ENCODE assay signal across 16 cellular contexts in genomic region chr11:119266517-119267255, GRCh38. TPM values are rescaled to one million over a fixed set of nuclear protein-coding genes. Genes with fewer than 3 reads are reported as not detected.
A peak's percentile ranks its signal among the peaks of the same experiment; 100 is the strongest.
DNase-seq lines count a peak whose midpoint lies in the region; ATAC-seq, FAIRE-seq and TF ChIP-seq lines count a peak whose summit lies in the region.
"Had no signal": no experiment of that assay in that cellular context is flagged by ENCODE, and none has a peak within 500 bp of the region (broad histone marks: within the 10 kb centered on the region; RNA-seq: fewer than 3 reads in every experiment).

No MANE protein-coding gene starts in this region.

- H3K9me2 ChIP-seq in Loucy (replicated peaks; ENCODE audit: low read depth, low read length): no peaks in the 10 kb centered on the region

- H3K36me3 Mint-ChIP-seq in activated naive CD4-positive, alpha-beta T cell treated with anti-CD3 and anti-CD28 coated beads, Interleukin-2, amount 50 U/mL, for 24 hours: no peaks in the 10 kb centered on the region
- peaks cover 6% of the 10 kb centered on the region for H3K36me3 Mint-ChIP-seq in activated naive CD8-positive, alpha-beta T cell treated with anti-CD3 and anti-CD28 coated beads, Interleukin-2, amount 10 ng/mL, durations not matched to agents 7 days and 5 days

- H3F3A ChIP-seq in Loucy (ENCODE audit: low read depth): 0 out of 2 replicates have a peak, but pooled peaks cover 4% of the 10 kb centered on the region

- no peaks in the 10 kb centered on the region for H3K9me3 ChIP-seq in Loucy (ENCODE audit: insufficient read depth, low read depth, low read length)
- H3K9me3 ChIP-seq in kidney (ENCODE audit: control insufficient read depth in 1 of 2, low read length in 2 of 2): no peaks in the 10 kb centered on the region

- H3K4me3 Mint-ChIP-seq in activated naive CD4-positive, alpha-beta T cell treated with anti-CD3 and anti-CD28 coated beads, Interleukin-2, amount 50 U/mL, for 24 hours: peak overlapping the region; percentile 84
- H3K4me3 Mint-ChIP-seq in activated naive CD8-positive, alpha-beta T cell treated with anti-CD3 and anti-CD28 coated beads, Interleukin-2, amount 10 ng/mL, durations not matched to agents 7 days and 5 days: peak overlapping the region; percentile 57
- H3K4me3 Mint-ChIP-seq in stimulated activated naive CD8-positive, alpha-beta T cell treated with anti-CD3 and anti-CD28 coated beads, Interleukin-15, amount 100 ng/mL, for 72 hours: peak overlapping the region; percentile 56 to 73

- intact Hi-C loops in kidney (cut with DNase I): no loop called here

- POLR2A ChIA-PET in activated naive CD8-positive, alpha-beta T cell treated with anti-CD3 and anti-CD28 coated beads, Interleukin-2, amount 10 ng/mL, durations not matched to agents 7 days and 5 days (lab: Charles Lee): interaction anchor here (0.6 to 1.2 kb wide), 3 partner anchors 11 to 770 kb away, joined by 3 to 4 read pairs (median 4); partner anchors contain the start of gene CBL

- H3K9me3 Mint-ChIP-seq in activated naive CD4-positive, alpha-beta T cell treated with anti-CD3 and anti-CD28 coated beads, Interleukin-2, amount 50 U/mL, for 24 hours: no peaks in the 10 kb centered on the region
- no peaks in the 10 kb centered on the region for H3K9me3 Mint-ChIP-seq in activated naive CD8-positive, alpha-beta T cell treated with anti-CD3 and anti-CD28 coated beads, Interleukin-2, amount 10 ng/mL, durations not matched to agents 7 days and 5 days
- no peaks in the 10 kb centered on the region for H3K9me3 Mint-ChIP-seq in stimulated activated naive CD8-positive, alpha-beta T cell treated with anti-CD3 and anti-CD28 coated beads, Interleukin-15, amount 100 ng/mL, for 72 hours

- H3K36me3 ChIP-seq in Loucy (ENCODE audit: insufficient read depth, low read length) (no peaks in the 10 kb centered on the region), kidney (ENCODE audit: control insufficient read depth in 1 of 2, insufficient read depth in 2 of 2, low read length in 2 of 2) (no peaks in the 10 kb centered on the region)

- DNase-seq in activated naive CD4-positive, alpha-beta T cell treated with Interleukin-2 at 50 U/mL for 16 hours: no peak
- no peak for DNase-seq in activated naive CD8-positive, alpha-beta T cell treated with anti-CD3 and anti-CD28 coated beads, Interleukin-2, amount 10 ng/mL, durations not matched to agents 7 days and 5 days
- DNase-seq in stimulated activated naive CD8-positive, alpha-beta T cell treated with anti-CD3 and anti-CD28 coated beads, Interleukin-15, amount 100 ng/mL, for 72 hours: no peak
- DNase-seq in kidney: no peak
- DNase-seq: amygdala; DMS 273 treated with DMSO at 0.1 percent for 48 hours; Kasumi-1; NCI-H2029; NCI-H510A; stimulated activated CD4-positive, alpha-beta T cell treated with anti-CD3 and anti-CD28 coated beads, Interleukin-15, amount 100 ng/mL, for 24 hours had no signal

- peak overlapping the region; percentile 98 for H3K27ac Mint-ChIP-seq in activated naive CD4-positive, alpha-beta T cell treated with anti-CD3 and anti-CD28 coated beads, Interleukin-2, amount 50 U/mL, for 24 hours
- peak overlapping the region; percentile 85 for H3K27ac Mint-ChIP-seq in activated naive CD8-positive, alpha-beta T cell treated with anti-CD3 and anti-CD28 coated beads, Interleukin-2, amount 10 ng/mL, durations not matched to agents 7 days and 5 days
- peak overlapping the region; percentile 6 to 82 for H3K27ac Mint-ChIP-seq in stimulated activated naive CD8-positive, alpha-beta T cell treated with anti-CD3 and anti-CD28 coated beads, Interleukin-15, amount 100 ng/mL, for 72 hours

- H3K27me3 Mint-ChIP-seq in activated naive CD4-positive, alpha-beta T cell treated with anti-CD3 and anti-CD28 coated beads, Interleukin-2, amount 50 U/mL, for 24 hours: no peaks in the 10 kb centered on the region
- H3K27me3 Mint-ChIP-seq in activated naive CD8-positive, alpha-beta T cell treated with anti-CD3 and anti-CD28 coated beads, Interleukin-2, amount 10 ng/mL, durations not matched to agents 7 days and 5 days: no peaks in the 10 kb centered on the region
- H3K27me3 Mint-ChIP-seq in stimulated activated naive CD8-positive, alpha-beta T cell treated with anti-CD3 and anti-CD28 coated beads, Interleukin-15, amount 100 ng/mL, for 72 hours: no peaks in the 10 kb centered on the region

- H3K9ac ChIP-seq in Loucy (ENCODE audit: low read depth, low read length, poor library complexity, severe bottlenecking): no peak overlapping the region
- no peak overlapping the region for H3K9ac ChIP-seq in kidney (ENCODE audit: low read length in 2 of 2)

- H2AFZ ChIP-seq in Loucy (ENCODE audit: low read length): no peak overlapping the region

- peak overlapping the region; percentile 21 for H3K4me2 ChIP-seq in Loucy (ENCODE audit: low read depth, low read length, poor library complexity, severe bottlenecking)

- H3K4me3 ChIP-seq in Loucy (ENCODE audit: low read length, poor library complexity, severe bottlenecking): no peak overlapping the region
- no peak overlapping the region for H3K4me3 ChIP-seq in kidney (ENCODE audit: low read length in 2 of 2)

- no peaks in the 10 kb centered on the region for H3K27me3 ChIP-seq in Loucy (ENCODE audit: insufficient read depth, low read length, poor library complexity, severe bottlenecking)

- H3K4me1 Mint-ChIP-seq in activated naive CD4-positive, alpha-beta T cell treated with anti-CD3 and anti-CD28 coated beads, Interleukin-2, amount 50 U/mL, for 24 hours: peaks cover 38% of the 10 kb centered on the region
- peaks cover 34% of the 10 kb centered on the region for H3K4me1 Mint-ChIP-seq in activated naive CD8-positive, alpha-beta T cell treated with anti-CD3 and anti-CD28 coated beads, Interleukin-2, amount 10 ng/mL, durations not matched to agents 7 days and 5 days
- peaks cover 27% of the 10 kb centered on the region for H3K4me1 Mint-ChIP-seq in stimulated activated naive CD8-positive, alpha-beta T cell treated with anti-CD3 and anti-CD28 coated beads, Interleukin-15, amount 100 ng/mL, for 72 hours

- peaks cover 6% of the 10 kb centered on the region for H4K20me1 ChIP-seq in Loucy (ENCODE audit: insufficient read depth, low read length, poor library complexity, severe bottlenecking)

- peak; percentile 35 for ATAC-seq in activated naive CD8-positive, alpha-beta T cell treated with anti-CD3 and anti-CD28 coated beads, Interleukin-2, amount 10 ng/mL, durations not matched to agents 7 days and 5 days (ENCODE audit: low read depth)
- ATAC-seq in stimulated activated naive CD8-positive, alpha-beta T cell treated with anti-CD3 and anti-CD28 coated beads, Interleukin-15, amount 100 ng/mL, for 72 hours: peak; percentile 28
- ATAC-seq in HG03045 (IDR thresholded peaks at IDR 0.05; ENCODE audit: unreplicated experiment) (no peak), HG03139 (IDR thresholded peaks at IDR 0.05; ENCODE audit: unreplicated experiment) (no peak)

- H3K27ac ChIP-seq in kidney (ENCODE audit: low read depth in 2 of 2, low read length in 2 of 2): no peak overlapping the region

- FAIRE-seq in kidney (lab: Jason Lieb, UNC): no peak
- FAIRE-seq: frontal cortex, GM18507 had no signal

- H3K4me1 ChIP-seq in Loucy (ENCODE audit: insufficient read depth, low read length, poor library complexity, severe bottlenecking) (peaks cover 39% of the 10 kb centered on the region), kidney (ENCODE audit: control insufficient read depth in 1 of 2, insufficient read depth in 1 of 2, low read depth in 1 of 2, low read length in 2 of 2) (peaks cover 13 to 17% of the 10 kb centered on the region in 2 donors)

- TF ChIP-seq CTCF in Loucy (conservative IDR thresholded peaks at IDR 0.05; ENCODE audit: low read length) (no peak), kidney (IDR thresholded peaks at IDR 0.05; ENCODE audit: borderline replicate concordance, extremely low read depth, insufficient read depth) (no peak)

- H3K79me2 ChIP-seq in Loucy (ENCODE audit: insufficient read depth, low read length): peaks cover 54% of the 10 kb centered on the region

RNA-seq across cellular contexts. Expression of gene MCAM, which starts 50.2 kb away (rescaled TPM):
- total RNA-seq in activated naive CD8-positive, alpha-beta T cell treated with anti-CD3 and anti-CD28 coated beads, Interleukin-2, amount 10 ng/mL, durations not matched to agents 7 days and 5 days: 1 to 10 TPM; 2.4 to 2.9 TPM
- 137 TPM for total RNA-seq in kidney
- polyA plus RNA-seq in kidney (ENCODE audit: insufficient read depth, low read depth, low replicate concordance): 42.1 TPM

Comparison
In these comparisons a context has a peak if more than half of its experiments do, and no peak if none do; other contexts are left out.
1. H3K27ac Mint-ChIP-seq: peak in every context shown above with its lines; median percentile 98 in activated naive CD4-positive, alpha-beta T cell treated with anti-CD3 and anti-CD28 coated beads, Interleukin-2, amount 50 U/mL, for 24 hours; 85 in activated naive CD8-positive, alpha-beta T cell treated with anti-CD3 and anti-CD28 coated beads, Interleukin-2, amount 10 ng/mL, durations not matched to agents 7 days and 5 days; 44 in stimulated activated naive CD8-positive, alpha-beta T cell treated with anti-CD3 and anti-CD28 coated beads, Interleukin-15, amount 100 ng/mL, for 72 hours.
2. ATAC-seq: peak in activated naive CD8-positive, alpha-beta T cell treated with anti-CD3 and anti-CD28 coated beads, Interleukin-2, amount 10 ng/mL, durations not matched to agents 7 days and 5 days (single experiment) and stimulated activated naive CD8-positive, alpha-beta T cell treated with anti-CD3 and anti-CD28 coated beads, Interleukin-15, amount 100 ng/mL, for 72 hours (single experiment); none in HG03045 (single experiment) and HG03139 (single experiment).
3. RNA of gene MCAM, which starts 50.2 kb away (total RNA-seq): 137 TPM in kidney (single experiment); 2.4 to 2.9 TPM in activated naive CD8-positive, alpha-beta T cell treated with anti-CD3 and anti-CD28 coated beads, Interleukin-2, amount 10 ng/mL, durations not matched to agents 7 days and 5 days; every median in the first group is over 10 times any median in the second.
4. Peak in every context shown above with its lines, with median percentiles within 50 percentile points of each other: H3K4me3 Mint-ChIP-seq.